8 cellular contexts compared by ENCODE assay signal in genomic region chrX:153469811-153470410, GRCh38. TPM values are rescaled to one million over a fixed set of nuclear protein-coding genes. Genes with fewer than 3 reads are reported as not detected.
A peak's percentile ranks its signal among the peaks of the same experiment; 100 is the strongest.
DNase-seq lines count a peak whose midpoint lies in the region; ATAC-seq and TF ChIP-seq lines count a peak whose summit lies in the region.

No MANE protein-coding gene starts in this region.

- 0 to 46% (median 17%) methylated on average over 6 to 32 of the region's 32 CpGs for WGBS in spleen, 5 donors

- H3K9me3 ChIP-seq in MG63, result no peaks in the 10 kb centered on the region
- H3K9me3 ChIP-seq in spleen, result no peaks in the 10 kb centered on the region

- H3K4me3 ChIP-seq in MG63 (peak overlapping the region; percentile 76), iPS-11a (ENCODE audit: low read depth, low read length) (peak overlapping the region; percentile 69), spleen (peak overlapping the region; percentile 53 to 83 (median 72))

- TF ChIP-seq POLR2A in spleen (IDR thresholded peaks at IDR 0.05), result no peak

- H3K27me3 Mint-ChIP-seq in activated CD4-positive, alpha-beta T cell treated with anti-CD3 and anti-CD28 coated beads for 36 hours, result no peaks in the 10 kb centered on the region

- intact Hi-C loops in activated CD4-positive, alpha-beta T cell treated with anti-CD3 and anti-CD28 coated beads for 36 hours (cut with DNase I, micrococcal nuclease), result loop anchor here (1.0 to 5.0 kb wide), 12 partner anchors 37 to 1602 kb away; partner anchors contain the start of genes ABCD1 (in 2 of the 2), BCAP31 (in 2 of the 2), BRCC3 (in 1 of the 2) and CCNQ (in 1 of the 2)
- intact Hi-C loops in spleen (cut with DNase I; ENCODE audit: low total_unique reads), result no loop called here

- CTCF ChIA-PET in activated CD4-positive, alpha-beta T cell treated with anti-CD3 and anti-CD28 coated beads for 36 hours (lab: Charles Lee), result interaction anchor here (0.6 to 3.1 kb wide), 6 partner anchors 9 to 547 kb away, joined by 3 to 20 read pairs (median 4); no protein-coding TSS in a partner anchor
- CTCF ChIA-PET in HEK293T (lab: Yijun Ruan, JAX), result interaction anchor here (0.8 to 3.2 kb wide), 5 partner anchors 9 to 41 kb away, joined by 4 to 17 read pairs (median 5); no protein-coding TSS in a partner anchor

- no peak overlapping the region for H3K27ac Mint-ChIP-seq in activated CD4-positive, alpha-beta T cell treated with anti-CD3 and anti-CD28 coated beads for 36 hours

- H3K36me3 ChIP-seq in MG63 (peaks cover under 1% of the 10 kb centered on the region), spleen (peaks cover 0 to 35% (median 4%) of the 10 kb centered on the region in 6 donors)

- peak in 2 of 11 experiments; percentile 16 to 40 for TF ChIP-seq CTCF in spleen (IDR thresholded peaks at IDR 0.05 in 8 of 11, conservative IDR thresholded peaks at IDR 0.05 in 3 of 11)

- H3K27me3 ChIP-seq in MG63 (no peaks in the 10 kb centered on the region), spleen (replicated peaks in 1 of 7) (peaks cover 0 to 2% (median 0%) of the 10 kb centered on the region in 7 donors)

- peak overlapping the region; percentile 78 for H3K4me3 Mint-ChIP-seq in activated CD4-positive, alpha-beta T cell treated with anti-CD3 and anti-CD28 coated beads for 36 hours

- peaks cover 7% of the 10 kb centered on the region for H3K36me3 Mint-ChIP-seq in activated CD4-positive, alpha-beta T cell treated with anti-CD3 and anti-CD28 coated beads for 36 hours (ENCODE audit: low read depth)

- peak overlapping the region in 7 of 8 donors; percentile 27 to 87 (median 73) for H3K27ac ChIP-seq in spleen

- H3K9me3 Mint-ChIP-seq in activated CD4-positive, alpha-beta T cell treated with anti-CD3 and anti-CD28 coated beads for 36 hours (ENCODE audit: low read depth), result no peaks in the 10 kb centered on the region

- ATAC-seq in activated CD4-positive, alpha-beta T cell treated with anti-CD3 and anti-CD28 coated beads for 36 hours, result peak; percentile 27

- peaks cover 2 to 42% (median 23%) of the 10 kb centered on the region in 6 donors for H3K4me1 ChIP-seq in spleen

- DNase-seq in activated CD4-positive, alpha-beta T cell treated with anti-CD3 and anti-CD28 coated beads for 36 hours, result peak; percentile 44
- DNase-seq in activated CD4-positive, alpha-beta T cell treated with anti-CD3 and anti-CD28 coated beads, Interleukin-2, amount 50 U/mL, for 1 hour, result no peak
- peak; percentile 41 for DNase-seq in HEK293T (ENCODE audit: extremely low spot score)
- peak; percentile 27 for DNase-seq in MG63
- peak; percentile 4 for DNase-seq in activated naive CD8-positive, alpha-beta T cell treated with anti-CD3 and anti-CD28 coated beads, Interleukin-2, amount 50 U/mL, for 16 hours (ENCODE audit: low read depth, low spot score)
- no peak for DNase-seq in spleen
- no peak for DNase-seq in T-helper 9 cell

- H3K4me1 Mint-ChIP-seq in activated CD4-positive, alpha-beta T cell treated with anti-CD3 and anti-CD28 coated beads for 36 hours, result peaks cover 5% of the 10 kb centered on the region

- POLR2A ChIA-PET in activated CD4-positive, alpha-beta T cell treated with anti-CD3 and anti-CD28 coated beads for 36 hours (lab: Charles Lee), result interaction anchor here (0.5 kb wide), 1 partner anchor 325 kb away, joined by 3 read pairs; the partner anchor contains the start of genes IDH3G and SSR4
- POLR2A ChIA-PET in HEK293T (lab: Yijun Ruan, JAX), result interaction anchor here (0.6 kb wide), 1 partner anchor 9 kb away, joined by 3 read pairs; no protein-coding TSS in a partner anchor

TF ChIP-seq in HEK293T, 16 proteins besides CTCF, POLR2A, EP300 and RAD21:
- TF ChIP-seq ARNT (IDR thresholded peaks at IDR 0.05) (no peak), SUZ12 (IDR thresholded peaks at IDR 0.05) (no peak), ZNF384 (IDR thresholded peaks at IDR 0.05) (no peak), PKNOX1 (IDR thresholded peaks at IDR 0.05) (no peak), ELF4 (IDR thresholded peaks at IDR 0.05) (no peak), HDGF (IDR thresholded peaks at IDR 0.05; ENCODE audit: borderline replicate concordance) (no peak), SP1 (IDR thresholded peaks at IDR 0.05) (no peak), NFRKB (IDR thresholded peaks at IDR 0.05) (no peak), CTBP1 (IDR thresholded peaks at IDR 0.05; ENCODE audit: borderline replicate concordance) (no peak), L3MBTL2 (conservative IDR thresholded peaks at IDR 0.05) (no peak)

RNA-seq across cellular contexts. Expression of gene HAUS7, which starts 0.5 kb away (rescaled TPM):
- total RNA-seq in activated CD4-positive, alpha-beta T cell treated with anti-CD3 and anti-CD28 coated beads for 36 hours, result 10 to 100 TPM; 41.9 to 70.0 TPM
- total RNA-seq in MG63 (2014; rRNA removed; shearing (Covaris generic); ENCODE audit: low replicate concordance), result 42.4 and 101 TPM in 2 replicates
- total RNA-seq in spleen, result 10 to 100 TPM; 23.6 to 36.2 (median 33.2) TPM
- polyA plus RNA-seq in spleen, result 10 to 100 TPM; 36.6 to 83.7 (median 79.8) TPM

RNA-seq across cellular contexts. Expression of gene TREX2, which starts 24.1 kb away (rescaled TPM):
- total RNA-seq in activated CD4-positive, alpha-beta T cell treated with anti-CD3 and anti-CD28 coated beads for 36 hours, result 1 to 10 TPM in 1 of 2 experiments, under 1 TPM in 1; 0.91 to 1.1 TPM
- 12.0 TPM in 1 of 2 replicates, not detected in the other for total RNA-seq in MG63 (2014; rRNA removed; shearing (Covaris generic); ENCODE audit: low replicate concordance)
- 1 to 10 TPM; 1.2 to 6.4 (median 3.7) TPM for total RNA-seq in spleen
- polyA plus RNA-seq in spleen, result 1 to 10 TPM; 1.1 to 1.8 (median 1.3) TPM

RNA-seq across cellular contexts. Expression of gene BGN, which starts 24.9 kb away (rescaled TPM):
- not detected for total RNA-seq in activated CD4-positive, alpha-beta T cell treated with anti-CD3 and anti-CD28 coated beads for 36 hours
- 35.9 and 94.7 TPM in 2 replicates for total RNA-seq in MG63 (2014; rRNA removed; shearing (Covaris generic); ENCODE audit: low replicate concordance)
- 100 to 1,000 TPM; 180 to 370 (median 268) TPM for total RNA-seq in spleen
- 100 to 1,000 TPM in 1 of 3 donors, 10 to 100 TPM in 2; 37.1 to 109 (median 40.1) TPM for polyA plus RNA-seq in spleen

RNA-seq across cellular contexts. Expression of gene ATP2B3, which starts 47.5 kb away (rescaled TPM):
- not detected for total RNA-seq in activated CD4-positive, alpha-beta T cell treated with anti-CD3 and anti-CD28 coated beads for 36 hours
- total RNA-seq in MG63 (2014; rRNA removed; shearing (Covaris generic); ENCODE audit: low replicate concordance), result 0.13 TPM in 1 of 2 replicates, not detected in the other
- under 1 TPM in 2 of 7 donors, not detected in 5; 0.07 to 0.13 TPM for total RNA-seq in spleen
- not detected for polyA plus RNA-seq in spleen

RNA-seq across cellular contexts. Expression of gene ZFP92, which starts 58.6 kb away (rescaled TPM):
- under 1 TPM; 0.98 TPM for total RNA-seq in activated CD4-positive, alpha-beta T cell treated with anti-CD3 and anti-CD28 coated beads for 36 hours
- total RNA-seq in MG63 (2014; rRNA removed; shearing (Covaris generic); ENCODE audit: low replicate concordance), result 0.02 and 0.07 TPM in 2 replicates
- total RNA-seq in spleen, result 1 to 10 TPM; 1.5 to 3.4 (median 2.4) TPM
- polyA plus RNA-seq in spleen, result under 1 TPM; 0.26 to 0.83 (median 0.50) TPM

Comparison
In these comparisons a context has a peak if more than half of its experiments do, and no peak if none do; other contexts are left out.
1. DNase-seq: peak in activated CD4-positive, alpha-beta T cell treated with anti-CD3 and anti-CD28 coated beads for 36 hours (single experiment), HEK293T (single experiment), MG63 (single experiment) and activated naive CD8-positive, alpha-beta T cell treated with anti-CD3 and anti-CD28 coated beads, Interleukin-2, amount 50 U/mL, for 16 hours (single experiment); none in activated CD4-positive, alpha-beta T cell treated with anti-CD3 and anti-CD28 coated beads, Interleukin-2, amount 50 U/mL, for 1 hour (single experiment), spleen (single experiment) and T-helper 9 cell (single experiment).
2. RNA of gene BGN, which starts 24.9 kb away (total RNA-seq): 180 to 370 TPM in spleen and 35.9 to 94.7 TPM in MG63; not detected in activated CD4-positive, alpha-beta T cell treated with anti-CD3 and anti-CD28 coated beads for 36 hours; every median in the first group is over 10 times any median in the second.
3. Peak in every context shown above with its lines, with median percentiles within 50 percentile points of each other: H3K4me3 ChIP-seq.